13 cellular contexts compared by ENCODE assay signal in the genomic region with DNA sequence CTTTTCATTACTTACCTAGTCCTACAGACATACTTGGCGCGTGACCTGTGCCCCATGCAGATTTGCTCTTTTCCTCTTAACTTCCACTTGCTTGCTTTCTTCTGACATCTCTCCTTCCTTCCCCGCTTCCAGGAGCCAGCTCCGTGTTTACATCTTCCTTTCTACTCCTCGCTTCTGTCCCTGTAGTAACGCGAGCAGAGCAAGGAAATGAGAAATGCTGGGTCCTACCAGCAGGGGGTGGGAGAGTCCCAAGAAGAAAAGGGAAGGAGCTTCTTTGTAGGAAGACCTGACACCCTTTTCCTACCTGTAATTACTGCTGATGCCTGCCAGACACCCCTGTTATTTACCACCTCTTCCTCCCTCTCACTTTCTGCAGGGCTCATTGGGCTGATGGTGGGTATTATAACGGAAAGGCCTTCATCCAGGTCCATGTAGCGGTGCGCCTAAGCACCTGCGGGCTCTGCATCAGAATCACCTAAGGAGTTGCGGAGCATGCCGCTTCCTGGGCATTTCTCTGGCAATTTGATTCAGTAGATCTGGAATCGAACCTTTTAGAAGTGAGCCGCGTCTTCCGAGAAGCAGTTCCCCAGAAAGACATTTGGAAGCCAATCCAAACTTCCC. TPM values are rescaled to one million over a fixed set of nuclear protein-coding genes. Genes with fewer than 3 reads are reported as not detected.
DNase-seq lines count a peak whose midpoint lies in the region; ATAC-seq and TF ChIP-seq lines count a peak whose summit lies in the region.
"Had no signal": no experiment of that assay in that cellular context is flagged by ENCODE, and none has a peak within 500 bp of the region (broad histone marks: within the 10 kb centered on the region; RNA-seq: fewer than 3 reads in every experiment).

No MANE protein-coding gene starts in this region.

- H3K9me3 Mint-ChIP-seq in MCF 10A (ENCODE audit: unreplicated experiment): no peaks in the 10 kb centered on the region
- peaks cover 2 to 16% (median 5%) of the 10 kb centered on the region in 5 donors for H3K9me3 Mint-ChIP-seq in CD8-positive, alpha-beta memory T cell

- TF ChIP-seq POLR2A in breast epithelium (IDR thresholded peaks at IDR 0.05): no peak
- TF ChIP-seq POLR2A in testis (IDR thresholded peaks at IDR 0.05): no peak

- CTCF ChIA-PET in MCF 10A (lab: Yijun Ruan, JAX): interaction anchor here (0.5 to 1.0 kb wide), 5 partner anchors 11 to 1189 kb away, joined by 3 to 6 read pairs (median 3); no protein-coding TSS in a partner anchor
- CTCF ChIA-PET in CD8-positive, alpha-beta memory T cell (lab: Charles Lee): no interaction called here

- H4K20me1 ChIP-seq in OCI-LY3 (ENCODE audit: insufficient read depth, low read length): no peaks in the 10 kb centered on the region
- H4K20me1 ChIP-seq: BLaER1 had no signal

- H3K9me3 ChIP-seq in breast epithelium: no peaks in the 10 kb centered on the region
- no peaks in the 10 kb centered on the region for H3K9me3 ChIP-seq in OCI-LY3 (ENCODE audit: insufficient read depth, low read length)
- H3K9me3 ChIP-seq in testis: no peaks in the 10 kb centered on the region
- H3K9me3 ChIP-seq in CD8-positive, alpha-beta memory T cell (ENCODE audit: low read length): no peaks in the 10 kb centered on the region
- H3K9me3 ChIP-seq: BLaER1, gastrocnemius medialis had no signal

- DNase-seq in MCF 10A (ENCODE audit: unreplicated experiment) (peak; percentile 55), breast epithelium (ENCODE audit: low spot score in 2 of 2) (no peak), fibroblast of villous mesenchyme (ENCODE audit: low read depth) (no peak), testis (peak; percentile 19)
- DNase-seq in CD8-positive, alpha-beta memory T cell: no peak
- DNase-seq: activated CD4-positive, alpha-beta memory T cell treated with anti-CD3 and anti-CD28 coated beads, Interleukin-2, amount 10 ng/mL, durations not matched to agents 7 days and 5 days; gastrocnemius medialis; SHP77 treated with DMSO at 0.1 percent for 48 hours had no signal

- no peaks in the 10 kb centered on the region for H3K36me3 Mint-ChIP-seq in MCF 10A (ENCODE audit: insufficient read depth, unreplicated experiment)
- H3K36me3 Mint-ChIP-seq in CD8-positive, alpha-beta memory T cell: no peaks in the 10 kb centered on the region

- H3K27ac ChIP-seq in breast epithelium (no peak overlapping the region), OCI-LY3 (ENCODE audit: low read length) (no peak overlapping the region), testis (no peak overlapping the region)
- H3K27ac ChIP-seq in CD8-positive, alpha-beta memory T cell (ENCODE audit: low read depth, low read length): no peak overlapping the region
- H3K27ac ChIP-seq: BLaER1, gastrocnemius medialis, parathyroid adenoma had no signal

- H2AFZ ChIP-seq in OCI-LY3 (ENCODE audit: low read depth, low read length): no peak overlapping the region
- H2AFZ ChIP-seq: parathyroid adenoma had no signal

- H3K36me3 ChIP-seq in breast epithelium (no peaks in the 10 kb centered on the region), OCI-LY3 (replicated peaks; ENCODE audit: low read depth, low read length) (no peaks in the 10 kb centered on the region), testis (ENCODE audit: low read depth, missing control alignments) (no peaks in the 10 kb centered on the region)
- H3K36me3 ChIP-seq in CD8-positive, alpha-beta memory T cell (ENCODE audit: insufficient read depth, low read length): no peaks in the 10 kb centered on the region
- H3K36me3 ChIP-seq: BLaER1, gastrocnemius medialis had no signal

- H3K27me3 ChIP-seq in breast epithelium (no peaks in the 10 kb centered on the region), OCI-LY3 (ENCODE audit: low read depth, low read length) (no peaks in the 10 kb centered on the region), testis (no peaks in the 10 kb centered on the region)
- no peaks in the 10 kb centered on the region for H3K27me3 ChIP-seq in CD8-positive, alpha-beta memory T cell (ENCODE audit: insufficient read depth, low read length, poor library complexity, severe bottlenecking)
- H3K27me3 ChIP-seq: BLaER1, gastrocnemius medialis had no signal

- no peak for ATAC-seq in HG02610 (IDR thresholded peaks at IDR 0.05; ENCODE audit: unreplicated experiment)
- no peak for ATAC-seq in HG02588 (IDR thresholded peaks at IDR 0.05; ENCODE audit: unreplicated experiment)
- ATAC-seq: gastrocnemius medialis had no signal

- H3K4me1 ChIP-seq in breast epithelium (no peaks in the 10 kb centered on the region), OCI-LY3 (ENCODE audit: low read length) (no peaks in the 10 kb centered on the region), testis (no peaks in the 10 kb centered on the region)
- H3K4me1 ChIP-seq in CD8-positive, alpha-beta memory T cell (ENCODE audit: insufficient read depth, low read length): no peaks in the 10 kb centered on the region
- H3K4me1 ChIP-seq: BLaER1, gastrocnemius medialis, parathyroid adenoma had no signal

- no peak overlapping the region for H3K4me3 Mint-ChIP-seq in MCF 10A (ENCODE audit: unreplicated experiment)
- no peak overlapping the region for H3K4me3 Mint-ChIP-seq in CD8-positive, alpha-beta memory T cell
- H3K4me3 Mint-ChIP-seq: activated CD4-positive, alpha-beta memory T cell treated with anti-CD3 and anti-CD28 coated beads, Interleukin-2, amount 10 ng/mL, durations not matched to agents 7 days and 5 days had no signal

- TF ChIP-seq CTCF in MCF 10A (IDR thresholded peaks at IDR 0.05; ENCODE audit: unreplicated experiment) (peak; percentile 43), breast epithelium (IDR thresholded peaks at IDR 0.05) (no peak), OCI-LY3 (IDR thresholded peaks at IDR 0.05; ENCODE audit: low read depth, low read length) (peak; percentile 8; the same call in 1 of the 2 replicates), fibroblast of villous mesenchyme (IDR thresholded peaks at IDR 0.05; ENCODE audit: insufficient read depth, low read depth, low read length) (peak; percentile 16), testis (IDR thresholded peaks at IDR 0.05) (peak in 1 of 3 experiments; percentile 23)

- no peaks in the 10 kb centered on the region for H3K79me2 ChIP-seq in OCI-LY3 (ENCODE audit: low read length)
- H3K79me2 ChIP-seq: parathyroid adenoma had no signal

- no TSS peak for BruUV-seq in MCF 10A (replicated peaks; lab: Mats Ljungman, UMichigan)

- no peak overlapping the region for H3K27ac Mint-ChIP-seq in MCF 10A (ENCODE audit: low read depth, unreplicated experiment)
- no peak overlapping the region for H3K27ac Mint-ChIP-seq in CD8-positive, alpha-beta memory T cell
- H3K27ac Mint-ChIP-seq: activated CD4-positive, alpha-beta memory T cell treated with anti-CD3 and anti-CD28 coated beads, Interleukin-2, amount 10 ng/mL, durations not matched to agents 7 days and 5 days had no signal

- no peak overlapping the region for H3K4me3 ChIP-seq in breast epithelium
- H3K4me3 ChIP-seq in OCI-LY3 (ENCODE audit: low read length): no peak overlapping the region
- H3K4me3 ChIP-seq in fibroblast of villous mesenchyme (ENCODE audit: low read depth, low read length): no peak overlapping the region
- H3K4me3 ChIP-seq in testis: no peak overlapping the region
- no peak overlapping the region for H3K4me3 ChIP-seq in CD8-positive, alpha-beta memory T cell (ENCODE audit: low read length)
- H3K4me3 ChIP-seq: BLaER1, gastrocnemius medialis had no signal

- no peaks in the 10 kb centered on the region for H3K27me3 Mint-ChIP-seq in MCF 10A (ENCODE audit: insufficient read depth, unreplicated experiment)
- H3K27me3 Mint-ChIP-seq in CD8-positive, alpha-beta memory T cell: no peaks in the 10 kb centered on the region
- H3K27me3 Mint-ChIP-seq: activated CD4-positive, alpha-beta memory T cell treated with anti-CD3 and anti-CD28 coated beads, Interleukin-2, amount 10 ng/mL, durations not matched to agents 7 days and 5 days had no signal

- H3K4me2 ChIP-seq in OCI-LY3 (ENCODE audit: low read length): no peak overlapping the region
- H3K4me2 ChIP-seq: BLaER1 had no signal

- POLR2A ChIA-PET in MCF 10A (lab: Yijun Ruan, JAX): no interaction called here
- POLR2A ChIA-PET in CD8-positive, alpha-beta memory T cell (lab: Charles Lee): no interaction called here

- H3K9ac ChIP-seq in OCI-LY3 (ENCODE audit: low read length): no peak overlapping the region
- H3K9ac ChIP-seq: BLaER1, parathyroid adenoma had no signal

- intact Hi-C loops in MCF 10A (cut with micrococcal nuclease): no loop called here
- intact Hi-C loops in breast epithelium (cut with DNase I; ENCODE audit: low total_unique reads): no loop called here
- intact Hi-C loops in testis (cut with DNase I; ENCODE audit: low total_unique reads): no loop called here

- H3K4me1 Mint-ChIP-seq in MCF 10A (ENCODE audit: insufficient read depth, unreplicated experiment): peaks cover 13% of the 10 kb centered on the region
- H3K4me1 Mint-ChIP-seq in CD8-positive, alpha-beta memory T cell: no peaks in the 10 kb centered on the region
- H3K4me1 Mint-ChIP-seq: activated CD4-positive, alpha-beta memory T cell treated with anti-CD3 and anti-CD28 coated beads, Interleukin-2, amount 10 ng/mL, durations not matched to agents 7 days and 5 days had no signal

- 69 to 70% methylated on average over 15 to 17 of the region's 17 CpGs for WGBS in testis, 2 donors

RNA-seq across cellular contexts. Expression of a gene that starts 51.8 kb away (rescaled TPM):
- 0.05 and 0.17 TPM in 2 replicates for total RNA-seq in MCF 10A (2022)
- 1 to 10 TPM in 1 of 3 donors, under 1 TPM in 2; under 0.01 to 1.9 (median 0.66) TPM for total RNA-seq in breast epithelium
- 0.86 and 1.6 TPM in 2 replicates for total RNA-seq in fibroblast of villous mesenchyme
- total RNA-seq in testis: 1 to 10 TPM; 5.5 to 6.2 TPM
- polyA plus RNA-seq in testis (ENCODE audit: insufficient read depth, low read depth, low replicate concordance): 2.8 TPM
- total RNA-seq in CD8-positive, alpha-beta memory T cell: under 1 TPM in 1 of 2 experiments, not detected in 1; 0.02 TPM
- polyA plus RNA-seq in CD8-positive, alpha-beta memory T cell: not detected
- total RNA-seq: activated CD4-positive, alpha-beta memory T cell treated with anti-CD3 and anti-CD28 coated beads, Interleukin-2, amount 10 ng/mL, durations not matched to agents 7 days and 5 days had no signal

Comparison
In these comparisons a context has a peak if more than half of its experiments do, and no peak if none do; other contexts are left out.
1. DNase-seq: peak in MCF 10A (single experiment) and testis (single experiment); none in breast epithelium (0 of 2), fibroblast of villous mesenchyme (single experiment) and CD8-positive, alpha-beta memory T cell (0 of 5).
2. CTCF ChIP-seq: peak in MCF 10A (single experiment), OCI-LY3 (single experiment) and fibroblast of villous mesenchyme (single experiment); none in breast epithelium (0 of 3).